Comparison of ENCODE assay signal across 19 cellular contexts in the genomic region with DNA sequence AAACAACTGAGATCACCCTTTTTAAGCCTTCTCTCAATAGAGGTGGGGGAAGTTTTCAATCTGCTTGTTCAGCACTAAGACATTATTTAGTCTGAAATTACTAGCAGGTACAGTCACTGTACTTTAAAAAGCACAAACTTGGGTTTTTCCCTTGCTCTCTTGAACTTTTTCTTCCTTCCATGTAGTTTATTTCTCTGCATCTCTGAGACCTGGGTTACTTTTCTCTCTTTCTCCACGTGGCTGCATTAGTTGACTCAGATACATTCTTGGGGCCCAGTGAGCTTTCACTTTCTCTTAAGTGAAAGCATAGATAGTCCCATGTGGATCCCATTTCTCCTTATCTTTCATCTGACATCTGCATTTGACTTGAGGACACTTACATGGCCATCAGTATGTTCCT.
DNase-seq lines count a peak whose midpoint lies in the region; ATAC-seq and TF ChIP-seq lines count a peak whose summit lies in the region.
"Had no signal": no experiment of that assay in that cellular context is flagged by ENCODE, and none has a peak within 500 bp of the region (broad histone marks: within the 10 kb centered on the region; RNA-seq: fewer than 3 reads in every experiment).

No MANE protein-coding gene starts in this region.

- no peaks in the 10 kb centered on the region for H4K20me1 ChIP-seq in MM.1S (ENCODE audit: insufficient read depth, low read length)

- H3K36me3 ChIP-seq in MM.1S (replicated peaks; ENCODE audit: insufficient read depth, low read length): no peaks in the 10 kb centered on the region
- H3K36me3 ChIP-seq: lower lobe of right lung, WERI-Rb-1 had no signal

- no peaks in the 10 kb centered on the region for H3K36me3 Mint-ChIP-seq in activated T-cell treated with anti-CD3 and anti-CD28 coated beads, Interleukin-2, amount 50 U/mL, for 72 hours (ENCODE audit: insufficient read depth in 2 of 2)
- no peaks in the 10 kb centered on the region for H3K36me3 Mint-ChIP-seq in type B pancreatic cell
- H3K36me3 Mint-ChIP-seq: stimulated activated naive B cell treated with anti-CD40 and anti-IgM and Interleukin-4, amounts not matched to agents 10 μg/mL and 1 μg/mL and 100 μg/mL, for 72 hours had no signal

- no peaks in the 10 kb centered on the region for H3K4me1 ChIP-seq in MM.1S (ENCODE audit: low read length)
- H3K4me1 ChIP-seq: lower lobe of right lung had no signal

- no peak overlapping the region for H3K9ac ChIP-seq in MM.1S (ENCODE audit: low read length)

- TF ChIP-seq CTCF in MM.1S (IDR thresholded peaks at IDR 0.05; ENCODE audit: low read length) (no peak), type B pancreatic cell (conservative IDR thresholded peaks at IDR 0.05) (no peak)

- DNase-seq in MM.1S (peak; percentile 21), NCI-H226 (no peak), GF-D8 (lab: John Stamatoyannopoulos, UW) (no peak), type B pancreatic cell (ENCODE audit: extremely low spot score, unreplicated experiment) (no peak)
- no peak for DNase-seq in activated T-cell treated with anti-CD3 and anti-CD28 coated beads, Interleukin-2, amount 50 U/mL, for 72 hours
- DNase-seq: activated naive CD4-positive, alpha-beta T cell treated with Interleukin-2 at 50 U/mL for 16 hours; DMS79 treated with DMSO at 0.1 percent for 48 hours; effector memory CD8-positive, alpha-beta T cell; lower lobe of right lung; NCI-H2171 treated with DMSO at 0.1 percent for 48 hours; stimulated activated CD4-positive, alpha-beta T cell treated with anti-CD3 and anti-CD28 coated beads, Interleukin-4, amount 100 ng/mL, for 24 hours; stimulated activated naive B cell treated with anti-CD40 and anti-IgM and Interleukin-4, amounts not matched to agents 10 μg/mL and 1 μg/mL and 100 μg/mL, for 72 hours; WERI-Rb-1 had no signal

- no peak overlapping the region for H2AFZ ChIP-seq in MM.1S (ENCODE audit: low read length)

- ATAC-seq in GM18517 (IDR thresholded peaks at IDR 0.05; ENCODE audit: unreplicated experiment): peak; percentile 63
- ATAC-seq in GM21447 (IDR thresholded peaks at IDR 0.05; ENCODE audit: unreplicated experiment): peak; percentile 90
- ATAC-seq in HG03025 (IDR thresholded peaks at IDR 0.05; ENCODE audit: low FRiP score, unreplicated experiment): peak; percentile 82
- ATAC-seq in activated T-cell treated with anti-CD3 and anti-CD28 coated beads, Interleukin-2, amount 50 U/mL, for 72 hours (replicated peaks in 1 of 2): no peak
- ATAC-seq: effector memory CD8-positive, alpha-beta T cell; lower lobe of right lung; sciatic nerve; SK-N-SH treated with all-trans-retinoic acid at 6 μM for 48 hours; stimulated activated naive B cell treated with anti-CD40 and anti-IgM and Interleukin-4, amounts not matched to agents 10 μg/mL and 1 μg/mL and 100 μg/mL, for 72 hours had no signal

- no peaks in the 10 kb centered on the region for H3F3A ChIP-seq in MM.1S (ENCODE audit: insufficient read depth, low read length)

- no peak overlapping the region for H3K4me3 ChIP-seq in MM.1S (ENCODE audit: low read length)
- H3K4me3 ChIP-seq: lower lobe of right lung had no signal

- H3K79me2 ChIP-seq in MM.1S (ENCODE audit: low read length): no peaks in the 10 kb centered on the region

- H3K9me2 ChIP-seq in MM.1S (replicated peaks; ENCODE audit: insufficient read depth, low read length): no peaks in the 10 kb centered on the region

- no peak overlapping the region for H3K27ac Mint-ChIP-seq in activated T-cell treated with anti-CD3 and anti-CD28 coated beads, Interleukin-2, amount 50 U/mL, for 72 hours
- no peak overlapping the region for H3K27ac Mint-ChIP-seq in type B pancreatic cell
- H3K27ac Mint-ChIP-seq: effector memory CD8-positive, alpha-beta T cell; nephron; stimulated activated naive B cell treated with anti-CD40 and anti-IgM and Interleukin-4, amounts not matched to agents 10 μg/mL and 1 μg/mL and 100 μg/mL, for 72 hours had no signal

- H3K9me3 Mint-ChIP-seq in activated T-cell treated with anti-CD3 and anti-CD28 coated beads, Interleukin-2, amount 50 U/mL, for 72 hours: peaks cover 0 to 2% of the 10 kb centered on the region in 2 donors
- H3K9me3 Mint-ChIP-seq in type B pancreatic cell: no peaks in the 10 kb centered on the region
- H3K9me3 Mint-ChIP-seq: nephron; stimulated activated naive B cell treated with anti-CD40 and anti-IgM and Interleukin-4, amounts not matched to agents 10 μg/mL and 1 μg/mL and 100 μg/mL, for 72 hours had no signal

- H3K27me3 ChIP-seq in MM.1S (replicated peaks; ENCODE audit: insufficient read depth, low read length): no peaks in the 10 kb centered on the region

- no peaks in the 10 kb centered on the region for H3K4me1 Mint-ChIP-seq in activated T-cell treated with anti-CD3 and anti-CD28 coated beads, Interleukin-2, amount 50 U/mL, for 72 hours (ENCODE audit: low read depth)
- peaks cover 20% of the 10 kb centered on the region for H3K4me1 Mint-ChIP-seq in type B pancreatic cell (ENCODE audit: unreplicated experiment)
- H3K4me1 Mint-ChIP-seq: stimulated activated naive B cell treated with anti-CD40 and anti-IgM and Interleukin-4, amounts not matched to agents 10 μg/mL and 1 μg/mL and 100 μg/mL, for 72 hours had no signal

- no peak overlapping the region for H3K4me3 Mint-ChIP-seq in activated T-cell treated with anti-CD3 and anti-CD28 coated beads, Interleukin-2, amount 50 U/mL, for 72 hours
- H3K4me3 Mint-ChIP-seq in type B pancreatic cell: no peak overlapping the region
- H3K4me3 Mint-ChIP-seq: effector memory CD8-positive, alpha-beta T cell; nephron; stimulated activated naive B cell treated with anti-CD40 and anti-IgM and Interleukin-4, amounts not matched to agents 10 μg/mL and 1 μg/mL and 100 μg/mL, for 72 hours had no signal

- no peak overlapping the region for H3K27ac ChIP-seq in MM.1S (ENCODE audit: low read length)
- H3K27ac ChIP-seq: lower lobe of right lung, WERI-Rb-1 had no signal

- H3K9me3 ChIP-seq in MM.1S (replicated peaks; ENCODE audit: insufficient read depth, low read length): no peaks in the 10 kb centered on the region
- H3K9me3 ChIP-seq: lower lobe of right lung had no signal

- no peak overlapping the region for H3K4me2 ChIP-seq in MM.1S (ENCODE audit: low read depth, low read length)

- no peaks in the 10 kb centered on the region for H3K27me3 Mint-ChIP-seq in activated T-cell treated with anti-CD3 and anti-CD28 coated beads, Interleukin-2, amount 50 U/mL, for 72 hours (ENCODE audit: low read depth)
- H3K27me3 Mint-ChIP-seq in type B pancreatic cell: no peaks in the 10 kb centered on the region
- H3K27me3 Mint-ChIP-seq: stimulated activated naive B cell treated with anti-CD40 and anti-IgM and Interleukin-4, amounts not matched to agents 10 μg/mL and 1 μg/mL and 100 μg/mL, for 72 hours had no signal

Comparison
In these comparisons a context has a peak if more than half of its experiments do, and no peak if none do; other contexts are left out.
1. ATAC-seq: peak in GM18517 (single experiment), GM21447 (single experiment) and HG03025 (single experiment); none in activated T-cell treated with anti-CD3 and anti-CD28 coated beads, Interleukin-2, amount 50 U/mL, for 72 hours (0 of 2).